26 cellular contexts compared by ENCODE assay signal in genomic region chr15:39503526-39503925, GRCh38.
"Had no signal": no experiment of that assay in that cellular context is flagged by ENCODE, and none has a peak within 500 bp of the region (broad histone marks: within the 10 kb centered on the region; RNA-seq: fewer than 3 reads in every experiment).

No MANE protein-coding gene starts in this region.

- H3K4me1 ChIP-seq: Peyer's patch had no signal

- H3K27ac ChIP-seq: RWPE1 had no signal

- H3K4me3 ChIP-seq: Peyer's patch, SJSA1 had no signal

- FAIRE-seq: astrocyte had no signal

- H3K27me3 ChIP-seq: Peyer's patch, SJSA1 had no signal

- DNase-seq: activated CD4-positive, alpha-beta memory T cell treated with anti-CD3 and anti-CD28 coated beads for 36 hours; activated CD4-positive, alpha-beta T cell treated with anti-CD3 and anti-CD28 coated beads, Interleukin-2, amount 10 ng/mL, durations not matched to agents 24 days and 14 days; activated CD4-positive, CD25-positive, alpha-beta regulatory T cell treated with anti-CD3 and anti-CD28 coated beads, Interleukin-2, amount 50 U/mL, for 72 hours; activated gamma-delta T cell; activated naive CD4-positive, alpha-beta T cell treated with anti-CD3 and anti-CD28 coated beads for 36 hours; activated T-cell treated with anti-CD3 and anti-CD28 coated beads for 4 hours; activated T-cell treated with anti-CD3 and anti-CD28 coated beads, Interleukin-2, amount 50 U/mL, for 48 hours; amygdala; NCI-H1092; NCI-H1417; NCI-H1694; NCI-H2029; NCI-H2107; NCI-H2171 treated with DMSO at 0.1 percent for 48 hours; NCI-H226; NCI-H526; Peyer's patch; Right ventricle myocardium superior; SW 1271 had no signal

- H3K9ac ChIP-seq: KMS-11 had no signal

- ATAC-seq: activated T-helper 17 cell treated with anti-CD3 and anti-CD28 coated beads, Interleukin-2, amount 50 U/mL, for 72 hours; SK-N-SH treated with all-trans-retinoic acid at 6 μM for 48 hours; WTC11 had no signal

- H3K9me3 ChIP-seq: Peyer's patch, SJSA1 had no signal

- H3K36me3 ChIP-seq: Peyer's patch, SJSA1 had no signal
